28 cellular contexts compared by ENCODE assay signal in the genomic region with DNA sequence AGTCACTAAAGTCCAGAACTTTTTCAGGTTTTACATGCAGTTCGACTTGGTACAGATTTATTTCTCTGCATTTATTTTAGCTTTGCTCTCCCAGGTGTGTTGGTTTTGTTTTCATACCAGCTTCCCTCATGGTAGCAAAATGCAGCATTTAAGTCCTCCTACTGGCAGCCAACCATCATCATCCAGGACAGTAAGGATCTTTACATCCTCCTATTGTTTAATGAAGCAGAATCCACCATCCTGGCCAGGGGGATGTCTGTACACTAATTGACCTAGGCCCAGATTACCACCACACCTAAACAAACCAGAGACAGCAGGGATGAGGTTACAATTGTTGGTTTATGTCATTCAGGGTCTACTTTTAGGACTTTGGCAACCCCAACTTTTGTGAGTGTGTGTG. TPM values are rescaled to one million over a fixed set of nuclear protein-coding genes. Genes with fewer than 3 reads are reported as not detected.
A peak's percentile ranks its signal among the peaks of the same experiment; 100 is the strongest.
DNase-seq lines count a peak whose midpoint lies in the region; ATAC-seq, FAIRE-seq and TF ChIP-seq lines count a peak whose summit lies in the region.
"Had no signal": no experiment of that assay in that cellular context is flagged by ENCODE, and none has a peak within 500 bp of the region (broad histone marks: within the 10 kb centered on the region; RNA-seq: fewer than 3 reads in every experiment).

No MANE protein-coding gene starts in this region.

- no peaks in the 10 kb centered on the region for H3K9me3 Mint-ChIP-seq in activated naive CD4-positive, alpha-beta T cell treated with anti-CD3 and anti-CD28 coated beads, Interleukin-2, amount 10 ng/mL, durations not matched to agents 7 days and 5 days
- no peaks in the 10 kb centered on the region for H3K9me3 Mint-ChIP-seq in activated naive CD8-positive, alpha-beta T cell treated with anti-CD3 and anti-CD28 coated beads for 36 hours
- H3K9me3 Mint-ChIP-seq in stimulated activated memory B cell treated with anti-CD40 and anti-IgM and Interleukin-4, amounts not matched to agents 10 μg/mL and 1 μg/mL and 100 μg/mL, for 72 hours, result no peaks in the 10 kb centered on the region
- H3K9me3 Mint-ChIP-seq in HFFc6, result no peaks in the 10 kb centered on the region
- H3K9me3 Mint-ChIP-seq: dendritic cell treated with granulocyte-macrophage colony-stimulating factor and Interleukin-4, amounts not matched to agents 40 ng/mL and 50 ng/mL, for 4 days; neural crest cell; T-helper 2 cell treated with Interferon-gamma antibody and Interleukin-4, amounts not matched to agents 5 μg/mL and 100 μg/mL, for 36 hours had no signal

- CTCF ChIA-PET in activated naive CD4-positive, alpha-beta T cell treated with anti-CD3 and anti-CD28 coated beads, Interleukin-2, amount 10 ng/mL, durations not matched to agents 7 days and 5 days (lab: Charles Lee), result interaction anchor here (1.3 to 2.5 kb wide), 2 partner anchors 16 to 32 kb away, joined by 4 to 12 read pairs; no protein-coding TSS in a partner anchor

- H3K36me3 Mint-ChIP-seq in activated naive CD4-positive, alpha-beta T cell treated with anti-CD3 and anti-CD28 coated beads, Interleukin-2, amount 10 ng/mL, durations not matched to agents 7 days and 5 days, result peaks cover 60% of the 10 kb centered on the region
- peaks cover 42% of the 10 kb centered on the region for H3K36me3 Mint-ChIP-seq in activated naive CD8-positive, alpha-beta T cell treated with anti-CD3 and anti-CD28 coated beads for 36 hours
- no peaks in the 10 kb centered on the region for H3K36me3 Mint-ChIP-seq in stimulated activated memory B cell treated with anti-CD40 and anti-IgM and Interleukin-4, amounts not matched to agents 10 μg/mL and 1 μg/mL and 100 μg/mL, for 72 hours
- H3K36me3 Mint-ChIP-seq in HFFc6 (ENCODE audit: low read depth), result no peaks in the 10 kb centered on the region

- TF ChIP-seq POLR2A in tibial nerve (IDR thresholded peaks at IDR 0.05), result no peak

- H3K4me1 ChIP-seq in tibial nerve, result no peaks in the 10 kb centered on the region
- H3K4me1 ChIP-seq: gastrocnemius medialis, parathyroid adenoma, suprapubic skin had no signal

- peak; percentile 79 for FAIRE-seq in HTR-8/SVneo (lab: Jason Lieb, UNC)
- FAIRE-seq: H1 had no signal

- WGBS in tibial nerve, 2 donors, result 79 to 90% methylated on average over 1 of the region's 1 CpG

- no peak overlapping the region for H3K27ac ChIP-seq in tibial nerve
- H3K27ac ChIP-seq: gastrocnemius medialis, hepatocyte, parathyroid adenoma, SK-N-MC, suprapubic skin, VCaP had no signal

- peaks cover 79% of the 10 kb centered on the region for H3K4me1 Mint-ChIP-seq in activated naive CD4-positive, alpha-beta T cell treated with anti-CD3 and anti-CD28 coated beads, Interleukin-2, amount 10 ng/mL, durations not matched to agents 7 days and 5 days
- peaks cover 76% of the 10 kb centered on the region for H3K4me1 Mint-ChIP-seq in activated naive CD8-positive, alpha-beta T cell treated with anti-CD3 and anti-CD28 coated beads for 36 hours
- H3K4me1 Mint-ChIP-seq in stimulated activated memory B cell treated with anti-CD40 and anti-IgM and Interleukin-4, amounts not matched to agents 10 μg/mL and 1 μg/mL and 100 μg/mL, for 72 hours, result no peaks in the 10 kb centered on the region
- no peaks in the 10 kb centered on the region for H3K4me1 Mint-ChIP-seq in HFFc6 (ENCODE audit: low read depth)
- H3K4me1 Mint-ChIP-seq: neural crest cell had no signal

- no peak for TF ChIP-seq EP300 in tibial nerve (IDR thresholded peaks at IDR 0.05)

- H3K27me3 ChIP-seq in tibial nerve, result no peaks in the 10 kb centered on the region
- H3K27me3 ChIP-seq: gastrocnemius medialis had no signal

- ATAC-seq in stimulated activated memory B cell treated with anti-CD40 and anti-IgM and Interleukin-4, amounts not matched to agents 10 μg/mL and 1 μg/mL and 100 μg/mL, for 72 hours, result peak; percentile 25
- ATAC-seq in GM19023 (IDR thresholded peaks at IDR 0.05; ENCODE audit: unreplicated experiment), result no peak
- ATAC-seq: gastrocnemius medialis, left cardiac atrium had no signal

- no peak overlapping the region for H3K4me3 ChIP-seq in tibial nerve
- H3K4me3 ChIP-seq: gastrocnemius medialis, hepatocyte, SK-N-MC, suprapubic skin had no signal

- H3K36me3 ChIP-seq in tibial nerve, result no peaks in the 10 kb centered on the region
- H3K36me3 ChIP-seq: gastrocnemius medialis, suprapubic skin had no signal

- no peak overlapping the region for H3K4me3 Mint-ChIP-seq in activated naive CD4-positive, alpha-beta T cell treated with anti-CD3 and anti-CD28 coated beads, Interleukin-2, amount 10 ng/mL, durations not matched to agents 7 days and 5 days
- peak overlapping the region; percentile 20 for H3K4me3 Mint-ChIP-seq in activated naive CD8-positive, alpha-beta T cell treated with anti-CD3 and anti-CD28 coated beads for 36 hours
- no peak overlapping the region for H3K4me3 Mint-ChIP-seq in stimulated activated memory B cell treated with anti-CD40 and anti-IgM and Interleukin-4, amounts not matched to agents 10 μg/mL and 1 μg/mL and 100 μg/mL, for 72 hours
- H3K4me3 Mint-ChIP-seq in HFFc6, result no peak overlapping the region
- H3K4me3 Mint-ChIP-seq: dendritic cell treated with granulocyte-macrophage colony-stimulating factor and Interleukin-4, amounts not matched to agents 40 ng/mL and 50 ng/mL, for 4 days; neural crest cell had no signal

- no peaks in the 10 kb centered on the region for H3K9me3 ChIP-seq in tibial nerve
- H3K9me3 ChIP-seq: gastrocnemius medialis, suprapubic skin had no signal

- TF ChIP-seq CTCF in HFFc6 (IDR thresholded peaks at IDR 0.05) (no peak), tibial nerve (IDR thresholded peaks at IDR 0.05) (no peak)

- H3K27me3 Mint-ChIP-seq in activated naive CD4-positive, alpha-beta T cell treated with anti-CD3 and anti-CD28 coated beads, Interleukin-2, amount 10 ng/mL, durations not matched to agents 7 days and 5 days, result no peaks in the 10 kb centered on the region
- H3K27me3 Mint-ChIP-seq in activated naive CD8-positive, alpha-beta T cell treated with anti-CD3 and anti-CD28 coated beads for 36 hours, result no peaks in the 10 kb centered on the region
- no peaks in the 10 kb centered on the region for H3K27me3 Mint-ChIP-seq in stimulated activated memory B cell treated with anti-CD40 and anti-IgM and Interleukin-4, amounts not matched to agents 10 μg/mL and 1 μg/mL and 100 μg/mL, for 72 hours
- peaks cover 3% of the 10 kb centered on the region; the same call in 1 of the 2 replicates for H3K27me3 Mint-ChIP-seq in HFFc6 (ENCODE audit: insufficient read depth)

- peak overlapping the region; percentile 84 for H3K27ac Mint-ChIP-seq in activated naive CD4-positive, alpha-beta T cell treated with anti-CD3 and anti-CD28 coated beads, Interleukin-2, amount 10 ng/mL, durations not matched to agents 7 days and 5 days
- peak overlapping the region; percentile 77 for H3K27ac Mint-ChIP-seq in activated naive CD8-positive, alpha-beta T cell treated with anti-CD3 and anti-CD28 coated beads for 36 hours
- no peak overlapping the region for H3K27ac Mint-ChIP-seq in stimulated activated memory B cell treated with anti-CD40 and anti-IgM and Interleukin-4, amounts not matched to agents 10 μg/mL and 1 μg/mL and 100 μg/mL, for 72 hours
- no peak overlapping the region for H3K27ac Mint-ChIP-seq in HFFc6
- H3K27ac Mint-ChIP-seq: dendritic cell treated with granulocyte-macrophage colony-stimulating factor and Interleukin-4, amounts not matched to agents 40 ng/mL and 50 ng/mL, for 4 days had no signal

- no peak for DNase-seq in activated naive CD4-positive, alpha-beta T cell treated with anti-CD3 and anti-CD28 coated beads, Interleukin-2, amount 10 ng/mL, durations not matched to agents 7 days and 5 days
- no peak for DNase-seq in activated naive CD4-positive, alpha-beta T cell (lab: John Stamatoyannopoulos, UW)
- DNase-seq in HTR-8/SVneo (ENCODE audit: insufficient read length, low spot score) (no peak), HFFc6 (no peak), tibial nerve (ENCODE audit: low spot score in 2 of 2) (no peak)
- DNase-seq in activated naive CD8-positive, alpha-beta T cell treated with anti-CD3 and anti-CD28 coated beads for 36 hours, result no peak
- DNase-seq: activated CD8-positive, alpha-beta memory T cell treated with anti-CD3 and anti-CD28 coated beads, Interleukin-2, amount 50 U/mL, for 4 hours; C1 segment of cervical spinal cord; central memory CD4-positive, alpha-beta T cell; EL; gastrocnemius medialis; left cardiac atrium; NCI-H1694; NCI-H446 treated with DMSO at 0.1 percent for 48 hours; OCI-M1; small intestine; stimulated activated CD4-positive, alpha-beta T cell treated with anti-CD3 and anti-CD28 coated beads, Interleukin-2, amount 100 ng/mL, for 24 hours had no signal

RNA-seq across cellular contexts. Expression of gene CAMK4, which starts 22.3 kb away (rescaled TPM):
- total RNA-seq in activated naive CD8-positive, alpha-beta T cell treated with anti-CD3 and anti-CD28 coated beads for 36 hours, result 10 to 100 TPM; 66.6 to 68.0 TPM
- total RNA-seq in HFFc6 (2021; fragmentation: NEBNext Ultra II Directional; extraction: Animal tissue kit (Norgen Biotek cat#: 25700)), result 1 to 10 TPM; 3.8 to 5.7 (median 4.4) TPM
- 1 to 10 TPM in 3 of 4 donors, under 1 TPM in 1; 0.66 to 5.5 (median 2.8) TPM for total RNA-seq in tibial nerve

Comparison
In these comparisons a context has a peak if more than half of its experiments do, and no peak if none do; other contexts are left out.
1. H3K27ac Mint-ChIP-seq: peak in activated naive CD4-positive, alpha-beta T cell treated with anti-CD3 and anti-CD28 coated beads, Interleukin-2, amount 10 ng/mL, durations not matched to agents 7 days and 5 days (single experiment) and activated naive CD8-positive, alpha-beta T cell treated with anti-CD3 and anti-CD28 coated beads for 36 hours (single experiment); none in stimulated activated memory B cell treated with anti-CD40 and anti-IgM and Interleukin-4, amounts not matched to agents 10 μg/mL and 1 μg/mL and 100 μg/mL, for 72 hours (single experiment) and HFFc6 (single experiment).
2. RNA of gene CAMK4, which starts 22.3 kb away (total RNA-seq): 66.6 to 68.0 TPM in activated naive CD8-positive, alpha-beta T cell treated with anti-CD3 and anti-CD28 coated beads for 36 hours; 3.8 to 5.7 TPM in HFFc6 and 0.66 to 5.5 TPM in tibial nerve; every median in the first group is over 10 times any median in the second.